Comparison of ENCODE assay signal across 12 cellular contexts in genomic region chr11:113162590-113162961, GRCh38.
A peak's percentile ranks its signal among the peaks of the same experiment; 100 is the strongest.
DNase-seq lines count a peak whose midpoint lies in the region; ATAC-seq and TF ChIP-seq lines count a peak whose summit lies in the region.
"Had no signal": no experiment of that assay in that cellular context is flagged by ENCODE, and none has a peak within 500 bp of the region (broad histone marks: within the 10 kb centered on the region; RNA-seq: fewer than 3 reads in every experiment).

No MANE protein-coding gene starts in this region.

- no peak for ATAC-seq in stimulated activated naive B cell treated with anti-CD40 and anti-IgM and Interleukin-4, amounts not matched to agents 10 μg/mL and 1 μg/mL and 100 μg/mL, for 72 hours (replicated peaks)
- ATAC-seq: activated T-helper 17 cell treated with anti-CD3 and anti-CD28 coated beads, Interleukin-2, amount 50 U/mL, for 72 hours; lower lobe of right lung had no signal

- no peaks in the 10 kb centered on the region for H3K36me3 Mint-ChIP-seq in stimulated activated naive B cell treated with anti-CD40 and anti-IgM and Interleukin-4, amounts not matched to agents 10 μg/mL and 1 μg/mL and 100 μg/mL, for 72 hours

- POLR2A ChIA-PET in HEK293T (lab: Yijun Ruan, JAX) = no interaction called here

- no peak overlapping the region for H3K27ac Mint-ChIP-seq in stimulated activated naive B cell treated with anti-CD40 and anti-IgM and Interleukin-4, amounts not matched to agents 10 μg/mL and 1 μg/mL and 100 μg/mL, for 72 hours
- H3K27ac Mint-ChIP-seq: activated T-helper 17 cell treated with anti-CD3 and anti-CD28 coated beads, Interleukin-2, amount 50 U/mL, for 72 hours had no signal

- peaks cover 5 to 9% of the 10 kb centered on the region in 2 donors for H3K27me3 Mint-ChIP-seq in stimulated activated naive B cell treated with anti-CD40 and anti-IgM and Interleukin-4, amounts not matched to agents 10 μg/mL and 1 μg/mL and 100 μg/mL, for 72 hours

- peaks cover 0 to 4% of the 10 kb centered on the region in 2 donors for H3K9me3 Mint-ChIP-seq in stimulated activated naive B cell treated with anti-CD40 and anti-IgM and Interleukin-4, amounts not matched to agents 10 μg/mL and 1 μg/mL and 100 μg/mL, for 72 hours
- H3K9me3 Mint-ChIP-seq: activated T-helper 17 cell treated with anti-CD3 and anti-CD28 coated beads, Interleukin-2, amount 50 U/mL, for 72 hours had no signal

- H3K4me1 Mint-ChIP-seq in stimulated activated naive B cell treated with anti-CD40 and anti-IgM and Interleukin-4, amounts not matched to agents 10 μg/mL and 1 μg/mL and 100 μg/mL, for 72 hours = no peaks in the 10 kb centered on the region
- H3K4me1 Mint-ChIP-seq: activated T-helper 17 cell treated with anti-CD3 and anti-CD28 coated beads, Interleukin-2, amount 50 U/mL, for 72 hours had no signal

- intact Hi-C loops in head of caudate nucleus (cut with DNase I) = no loop called here

- CTCF ChIA-PET in HEK293T (lab: Yijun Ruan, JAX) = interaction anchor here (0.7 kb wide), 1 partner anchor 16 kb away, joined by 3 read pairs; no protein-coding TSS in a partner anchor

- H3K4me3 Mint-ChIP-seq in stimulated activated naive B cell treated with anti-CD40 and anti-IgM and Interleukin-4, amounts not matched to agents 10 μg/mL and 1 μg/mL and 100 μg/mL, for 72 hours = no peak overlapping the region
- H3K4me3 Mint-ChIP-seq: activated T-helper 17 cell treated with anti-CD3 and anti-CD28 coated beads, Interleukin-2, amount 50 U/mL, for 72 hours had no signal

- DNase-seq in HEK293T (ENCODE audit: extremely low spot score) = peak; percentile 44
- DNase-seq in RPMI7951 (ENCODE audit: low read depth) = peak; percentile 68
- peak in 39 of 42 donors; percentile 45 to 91 (median 72) for DNase-seq in head of caudate nucleus
- DNase-seq in putamen (ENCODE audit: low spot score) = peak; percentile 83
- DNase-seq in stimulated activated naive B cell treated with anti-CD40 and anti-IgM and Interleukin-4, amounts not matched to agents 10 μg/mL and 1 μg/mL and 100 μg/mL, for 72 hours = no peak
- DNase-seq in amniotic stem cell (lab: John Stamatoyannopoulos, UW) = no peak
- DNase-seq in NCI-H345 treated with DMSO at 0.1 percent for 48 hours (lab: John Stamatoyannopoulos, UW; ENCODE audit: unreplicated experiment) = no peak
- no peak for DNase-seq in AG08396 (ENCODE audit: low spot score)
- DNase-seq: lower lobe of right lung, MG63, T-helper 2 cell had no signal

TF ChIP-seq in HEK293T, 16 proteins besides CTCF, POLR2A, EP300 and RAD21:
- TF ChIP-seq ARNT (IDR thresholded peaks at IDR 0.05) (no peak), SP1 (IDR thresholded peaks at IDR 0.05) (no peak), L3MBTL2 (conservative IDR thresholded peaks at IDR 0.05) (no peak)

Comparison
In these comparisons a context has a peak if more than half of its experiments do, and no peak if none do; other contexts are left out.
1. DNase-seq: peak in HEK293T (single experiment), RPMI7951 (single experiment), head of caudate nucleus (39 of 42) and putamen (single experiment); none in stimulated activated naive B cell treated with anti-CD40 and anti-IgM and Interleukin-4, amounts not matched to agents 10 μg/mL and 1 μg/mL and 100 μg/mL, for 72 hours (single experiment), amniotic stem cell (single experiment), NCI-H345 treated with DMSO at 0.1 percent for 48 hours (single experiment) and AG08396 (single experiment).